17 cellular contexts compared by ENCODE assay signal in the genomic region with DNA sequence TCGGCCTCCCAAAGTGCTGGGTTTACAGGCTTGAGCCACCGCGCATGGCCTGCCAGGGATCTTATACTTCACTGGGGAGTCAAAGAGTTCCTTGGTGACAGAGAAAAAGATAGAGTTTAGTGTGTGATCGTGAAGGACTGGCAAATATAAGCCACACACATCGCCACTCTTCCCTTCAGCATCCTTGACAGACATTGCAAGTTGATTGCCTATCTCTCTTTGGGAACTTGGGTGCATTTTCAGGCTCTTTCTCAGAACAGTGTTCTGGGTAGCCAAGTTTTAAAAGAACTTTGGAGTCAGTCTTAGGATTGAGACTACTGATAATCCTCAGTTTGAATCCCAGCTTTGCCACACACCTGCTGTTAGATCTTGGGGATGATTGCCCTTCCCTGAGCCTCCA. TPM values are rescaled to one million over a fixed set of nuclear protein-coding genes. Genes with fewer than 3 reads are reported as not detected.
DNase-seq lines count a peak whose midpoint lies in the region; ATAC-seq, FAIRE-seq and TF ChIP-seq lines count a peak whose summit lies in the region.
"Had no signal": no experiment of that assay in that cellular context is flagged by ENCODE, and none has a peak within 500 bp of the region (broad histone marks: within the 10 kb centered on the region; RNA-seq: fewer than 3 reads in every experiment).

No MANE protein-coding gene starts in this region.

- peak overlapping the region; percentile 30 for H3K27ac ChIP-seq in naive thymus-derived CD4-positive, alpha-beta T cell (ENCODE audit: low read depth, low read length)
- H3K27ac ChIP-seq in HepG2 (ENCODE audit: extremely low read length, insufficient read depth, low read length) = no peak overlapping the region
- H3K27ac ChIP-seq: SJCRH30 had no signal

- no peak overlapping the region for H2AFZ ChIP-seq in HepG2 (ENCODE audit: low read length)

- FAIRE-seq in HepG2 (lab: Jason Lieb, UNC) = no peak

- H3K4me1 Mint-ChIP-seq in activated naive CD4-positive, alpha-beta T cell treated with anti-CD3 and anti-CD28 coated beads, Interleukin-2, amount 50 U/mL, for 24 hours = peaks cover 83% of the 10 kb centered on the region
- peaks cover 57% of the 10 kb centered on the region for H3K4me1 Mint-ChIP-seq in activated naive CD4-positive, alpha-beta T cell treated with anti-CD3 and anti-CD28 coated beads for 36 hours (ENCODE audit: low read depth)
- H3K4me1 Mint-ChIP-seq in T-cell = peaks cover 71 to 85% (median 75%) of the 10 kb centered on the region in 3 donors
- H3K4me1 Mint-ChIP-seq in naive thymus-derived CD4-positive, alpha-beta T cell = peaks cover 67 to 84% (median 78%) of the 10 kb centered on the region in 7 donors

- peaks cover 0 to 28% (median 4%) of the 10 kb centered on the region in 3 experiments for H3K36me3 ChIP-seq in naive thymus-derived CD4-positive, alpha-beta T cell (ENCODE audit: control insufficient read depth in 2 of 3, insufficient read depth in 3 of 3, low read length in 3 of 3)
- H3K36me3 ChIP-seq in HepG2 (replicated peaks in 1 of 2; ENCODE audit: control insufficient read depth in 1 of 2, insufficient read depth in 2 of 2, low read length in 2 of 2) = no peaks in the 10 kb centered on the region
- H3K36me3 ChIP-seq: BE2C had no signal

- TF ChIP-seq EP300 in HepG2 (IDR thresholded peaks at IDR 0.05; ENCODE audit: low read depth in 2 of 2, low read length in 2 of 2) (no peak), HepG2 (CRISPR knock-in tag; IDR thresholded peaks at IDR 0.05; ENCODE audit: borderline replicate concordance) (no peak)

- peak overlapping the region; percentile 70 for H3K27ac Mint-ChIP-seq in activated naive CD4-positive, alpha-beta T cell treated with anti-CD3 and anti-CD28 coated beads, Interleukin-2, amount 50 U/mL, for 24 hours
- no peak overlapping the region for H3K27ac Mint-ChIP-seq in activated naive CD4-positive, alpha-beta T cell treated with anti-CD3 and anti-CD28 coated beads for 36 hours
- peak overlapping the region; percentile 84 to 86 for H3K27ac Mint-ChIP-seq in T-cell
- H3K27ac Mint-ChIP-seq in naive thymus-derived CD4-positive, alpha-beta T cell = peak overlapping the region in 7 of 9 donors; percentile 8 to 99 (median 62)

- H3K9ac ChIP-seq in HepG2 (ENCODE audit: insufficient read depth, low read depth, low read length) = no peak overlapping the region

- no peak overlapping the region for H3K4me3 ChIP-seq in naive thymus-derived CD4-positive, alpha-beta T cell (ENCODE audit: low read length)
- no peak overlapping the region for H3K4me3 ChIP-seq in HepG2 (replicated peaks in 1 of 3; ENCODE audit: insufficient read depth in 1 of 3, low read depth in 2 of 3, low read length in 3 of 3)
- H3K4me3 ChIP-seq: SJCRH30 had no signal

- CTCF ChIA-PET in activated naive CD4-positive, alpha-beta T cell treated with anti-CD3 and anti-CD28 coated beads for 36 hours (lab: Charles Lee) = no interaction called here
- CTCF ChIA-PET in T-cell (lab: Charles Lee) = no interaction called here
- CTCF ChIA-PET in naive thymus-derived CD4-positive, alpha-beta T cell (lab: Charles Lee) = interaction anchor here (2.0 kb wide), 1 partner anchor 15 kb away, joined by 5 read pairs; no protein-coding TSS in a partner anchor
- CTCF ChIA-PET in HepG2 (lab: Yijun Ruan, JAX; ENCODE audit: low intra/inter-chr PET ratio, low total read pairs) = no interaction called here

- peaks cover 5% of the 10 kb centered on the region for H3K36me3 Mint-ChIP-seq in activated naive CD4-positive, alpha-beta T cell treated with anti-CD3 and anti-CD28 coated beads, Interleukin-2, amount 50 U/mL, for 24 hours
- peaks cover 36% of the 10 kb centered on the region for H3K36me3 Mint-ChIP-seq in activated naive CD4-positive, alpha-beta T cell treated with anti-CD3 and anti-CD28 coated beads for 36 hours (ENCODE audit: low read depth)
- H3K36me3 Mint-ChIP-seq in T-cell = peaks cover 19% of the 10 kb centered on the region
- H3K36me3 Mint-ChIP-seq in naive thymus-derived CD4-positive, alpha-beta T cell = peaks cover 2 to 46% (median 21%) of the 10 kb centered on the region in 5 donors

- BruUV-seq in HepG2 (replicated peaks; lab: Mats Ljungman, UMichigan) = no TSS peak

- H3K27me3 ChIP-seq in naive thymus-derived CD4-positive, alpha-beta T cell (ENCODE audit: control insufficient read depth in 2 of 2, insufficient read depth in 2 of 2, low read length in 2 of 2) = no peaks in the 10 kb centered on the region
- no peaks in the 10 kb centered on the region for H3K27me3 ChIP-seq in HepG2 (ENCODE audit: control insufficient read depth in 1 of 2, insufficient read depth in 2 of 2, low read length in 2 of 2)
- H3K27me3 ChIP-seq: BE2C, SJCRH30 had no signal

- H3K9me3 ChIP-seq in naive thymus-derived CD4-positive, alpha-beta T cell (ENCODE audit: control insufficient read depth in 2 of 3, low read length in 3 of 3) = no peaks in the 10 kb centered on the region
- peaks cover 14% of the 10 kb centered on the region for H3K9me3 ChIP-seq in HepG2 (ENCODE audit: low read length)
- H3K9me3 ChIP-seq: BE2C, SJCRH30 had no signal

- no peak for TF ChIP-seq POLR2A in HepG2 (IDR thresholded peaks at IDR 0.05; ENCODE audit: insufficient read depth in 1 of 2, low read depth in 2 of 2, low read length in 2 of 2)

- H4K20me1 ChIP-seq in HepG2 (ENCODE audit: insufficient read depth, low read length) = no peaks in the 10 kb centered on the region

- peaks cover 48 to 51% of the 10 kb centered on the region in 2 donors for H3K4me1 ChIP-seq in naive thymus-derived CD4-positive, alpha-beta T cell (ENCODE audit: control insufficient read depth in 2 of 2, insufficient read depth in 2 of 2, low read length in 2 of 2)
- H3K4me1 ChIP-seq in HepG2 (ENCODE audit: insufficient read depth, low read length) = peaks cover 13% of the 10 kb centered on the region
- H3K4me1 ChIP-seq: SJCRH30 had no signal

- no peaks in the 10 kb centered on the region for H3K9me3 Mint-ChIP-seq in activated naive CD4-positive, alpha-beta T cell treated with anti-CD3 and anti-CD28 coated beads, Interleukin-2, amount 50 U/mL, for 24 hours
- H3K9me3 Mint-ChIP-seq in activated naive CD4-positive, alpha-beta T cell treated with anti-CD3 and anti-CD28 coated beads for 36 hours = no peaks in the 10 kb centered on the region
- H3K9me3 Mint-ChIP-seq in T-cell = no peaks in the 10 kb centered on the region
- peaks cover 0 to 4% (median 0%) of the 10 kb centered on the region in 11 donors for H3K9me3 Mint-ChIP-seq in naive thymus-derived CD4-positive, alpha-beta T cell

- POLR2A ChIA-PET in T-cell (lab: Charles Lee) (no interaction called here), HepG2 (lab: Yijun Ruan, JAX) (no interaction called here)
- POLR2A ChIA-PET in naive thymus-derived CD4-positive, alpha-beta T cell (lab: Charles Lee) = interaction anchor here (0.7 kb wide), 1 partner anchor 51 kb away, joined by 3 read pairs; no protein-coding TSS in a partner anchor

- no peak overlapping the region for H3K4me3 Mint-ChIP-seq in activated naive CD4-positive, alpha-beta T cell treated with anti-CD3 and anti-CD28 coated beads, Interleukin-2, amount 50 U/mL, for 24 hours
- H3K4me3 Mint-ChIP-seq in activated naive CD4-positive, alpha-beta T cell treated with anti-CD3 and anti-CD28 coated beads for 36 hours = no peak overlapping the region
- H3K4me3 Mint-ChIP-seq in T-cell = no peak overlapping the region
- peak overlapping the region in 3 of 10 donors; percentile 6 to 57 (median 29) for H3K4me3 Mint-ChIP-seq in naive thymus-derived CD4-positive, alpha-beta T cell

- in situ Hi-C loops in HepG2 (cut with HindIII; ENCODE audit: extremely low pct_ligation_motif_present, low pct_unique_long_range_greater_than_20kb) = no loop called here

- DNase-seq in activated naive CD4-positive, alpha-beta T cell treated with anti-CD3 and anti-CD28 coated beads for 36 hours = no peak
- DNase-seq in T-cell (no peak), NCI-H2196 (lab: John Stamatoyannopoulos, UW; ENCODE audit: unreplicated experiment) (no peak), MV-4-11 (lab: John Stamatoyannopoulos, UW) (no peak), HepG2 (ENCODE audit: low spot score) (no peak)
- no peak for DNase-seq in naive thymus-derived CD4-positive, alpha-beta T cell
- DNase-seq: BE2C, H7, KG1, NCI-H1092 treated with DMSO at 0.1 percent for 48 hours, NCI-H1694 treated with DMSO at 0.1 percent for 48 hours, NCI-H510A treated with DMSO at 0.1 percent for 48 hours, RPMI8226, SJCRH30 had no signal

- intact Hi-C loops in activated naive CD4-positive, alpha-beta T cell treated with anti-CD3 and anti-CD28 coated beads for 36 hours (cut with micrococcal nuclease) = loop anchor here (5.0 to 10.0 kb wide), 2 partner anchors 1128 to 1330 kb away; a partner anchor contains a TSS
- intact Hi-C loops in naive thymus-derived CD4-positive, alpha-beta T cell (cut with micrococcal nuclease) = loop anchor here in 1 of 2 donors (10.0 kb wide), 2 partner anchors 1272 to 1768 kb away; no protein-coding TSS in a partner anchor
- intact Hi-C loops in HepG2 (cut with micrococcal nuclease; ENCODE audit: unreplicated experiment) = no loop called here

- 49% methylated on average over 5 of the region's 5 CpGs for WGBS in HepG2 (ENCODE audit: low lambda C conversion rate)

- no peak for TF ChIP-seq RAD21 in HepG2 (CRISPR knock-in tag; IDR thresholded peaks at IDR 0.05)

- no peak overlapping the region for H3K4me2 ChIP-seq in HepG2 (ENCODE audit: low read depth, low read length)

- no peak for TF ChIP-seq CTCF in HepG2 (CRISPR knock-in tag; IDR thresholded peaks at IDR 0.05)

- H3K79me2 ChIP-seq in HepG2 (ENCODE audit: insufficient read depth, low read length) = no peaks in the 10 kb centered on the region

- no peak for ATAC-seq in T-cell (replicated peaks in 1 of 4)
- ATAC-seq in naive thymus-derived CD4-positive, alpha-beta T cell = no peak
- no peak for ATAC-seq in HepG2

- H3K27me3 Mint-ChIP-seq in activated naive CD4-positive, alpha-beta T cell treated with anti-CD3 and anti-CD28 coated beads, Interleukin-2, amount 50 U/mL, for 24 hours = no peaks in the 10 kb centered on the region
- H3K27me3 Mint-ChIP-seq in activated naive CD4-positive, alpha-beta T cell treated with anti-CD3 and anti-CD28 coated beads for 36 hours (ENCODE audit: low read depth) = no peaks in the 10 kb centered on the region
- H3K27me3 Mint-ChIP-seq in T-cell = no peaks in the 10 kb centered on the region
- H3K27me3 Mint-ChIP-seq in naive thymus-derived CD4-positive, alpha-beta T cell = peaks cover 0 to 5% (median 0%) of the 10 kb centered on the region in 5 donors

RNA-seq across cellular contexts. Expression of a gene that starts 19.8 kb away (rescaled TPM):
- 10 to 100 TPM; 51.8 to 51.9 TPM for total RNA-seq in activated naive CD4-positive, alpha-beta T cell treated with anti-CD3 and anti-CD28 coated beads for 36 hours
- total RNA-seq in T-cell (100 to 1,000 TPM in 3 of 5 donors, 10 to 100 TPM in 2; 45.8 to 237 (median 207) TPM), HepG2 (2016; rRNA removed; fragmentation: Illumina TruSeq; extraction: Trizol) (0.04 TPM in 1 of 2 replicates, not detected in the other)
- total RNA-seq in naive thymus-derived CD4-positive, alpha-beta T cell = 100 to 1,000 TPM in 1 of 5 experiments, 10 to 100 TPM in 4; 10.5 to 156 (median 48.7) TPM
- polyA plus RNA-seq in naive thymus-derived CD4-positive, alpha-beta T cell = under 1 TPM; 0.05 to 0.13 TPM
- not detected in 2 replicates for total RNA-seq in HepG2 (2016; cell fraction: cytosol; rRNA removed; fragmentation: Illumina TruSeq; extraction: Trizol; ENCODE audit: low read depth)
- total RNA-seq in HepG2 (2016; cell fraction: insoluble cytoplasmic fraction; rRNA removed; fragmentation: Illumina TruSeq; extraction: Trizol) = 0.03 and 0.06 TPM in 2 replicates
- total RNA-seq in HepG2 (2016; cell fraction: membrane; rRNA removed; fragmentation: Illumina TruSeq; extraction: Trizol) = 0.03 TPM in 2 replicates
- total RNA-seq in HepG2 (2016; cell fraction: nucleus; rRNA removed; fragmentation: Illumina TruSeq; extraction: Trizol) = 0.22 TPM in 2 replicates
- polyA plus RNA-seq in HepG2 (2011; rRNA removed) = under 0.01 TPM in 1 of 2 replicates, not detected in the other
- 0.01 TPM in 1 of 2 replicates, not detected in the other for polyA plus RNA-seq in HepG2 (2011; cell fraction: cytosol; rRNA removed)
- 0.02 and 0.03 TPM in 2 replicates for polyA plus RNA-seq in HepG2 (2011; cell fraction: nucleus; rRNA removed)
- not detected in 2 replicates for polyA plus RNA-seq in HepG2 (2012)
- not detected in 2 replicates for polyA plus RNA-seq in HepG2 (2016; cell fraction: cytosol; fragmentation: Illumina TruSeq; extraction: Trizol; ENCODE audit: low read depth)
- not detected in 2 replicates for polyA plus RNA-seq in HepG2 (2016; cell fraction: insoluble cytoplasmic fraction; fragmentation: Illumina TruSeq; extraction: Trizol; ENCODE audit: low read depth)
- not detected in 2 replicates for polyA plus RNA-seq in HepG2 (2016; cell fraction: membrane; fragmentation: Illumina TruSeq; extraction: Trizol; ENCODE audit: low read depth)
- not detected in 2 replicates for polyA plus RNA-seq in HepG2 (2016; cell fraction: nucleus; fragmentation: Illumina TruSeq; extraction: Trizol; ENCODE audit: insufficient read depth, low read depth)
- polyA minus RNA-seq in HepG2 (2011; rRNA and poly(A)+ RNA removed; ENCODE audit: low replicate concordance) = 0.02 and 0.14 TPM in 2 replicates
- polyA minus RNA-seq in HepG2 (2011; cell fraction: cytosol; rRNA and poly(A)+ RNA removed) = not detected in 2 replicates
- 0.13 and 0.25 TPM in 2 replicates for polyA minus RNA-seq in HepG2 (2011; cell fraction: nucleus; rRNA and poly(A)+ RNA removed)

RNA-seq across cellular contexts. Expression of a gene that starts 55.5 kb away (rescaled TPM):
- not detected for total RNA-seq in activated naive CD4-positive, alpha-beta T cell treated with anti-CD3 and anti-CD28 coated beads for 36 hours
- total RNA-seq in T-cell (not detected), HepG2 (2016; rRNA removed; fragmentation: Illumina TruSeq; extraction: Trizol) (not detected in 2 replicates)
- total RNA-seq in naive thymus-derived CD4-positive, alpha-beta T cell = not detected
- polyA plus RNA-seq in naive thymus-derived CD4-positive, alpha-beta T cell = not detected
- not detected in 2 replicates for total RNA-seq in HepG2 (2016; cell fraction: cytosol; rRNA removed; fragmentation: Illumina TruSeq; extraction: Trizol; ENCODE audit: low read depth)
- total RNA-seq in HepG2 (2016; cell fraction: insoluble cytoplasmic fraction; rRNA removed; fragmentation: Illumina TruSeq; extraction: Trizol) = not detected in 2 replicates
- total RNA-seq in HepG2 (2016; cell fraction: membrane; rRNA removed; fragmentation: Illumina TruSeq; extraction: Trizol) = not detected in 2 replicates
- not detected in 2 replicates for total RNA-seq in HepG2 (2016; cell fraction: nucleus; rRNA removed; fragmentation: Illumina TruSeq; extraction: Trizol)
- not detected in 2 replicates for polyA plus RNA-seq in HepG2 (2011; rRNA removed)
- not detected in 2 replicates for polyA plus RNA-seq in HepG2 (2011; cell fraction: cytosol; rRNA removed)
- not detected in 2 replicates for polyA plus RNA-seq in HepG2 (2011; cell fraction: nucleus; rRNA removed)
- polyA plus RNA-seq in HepG2 (2012) = not detected in 2 replicates
- not detected in 2 replicates for polyA plus RNA-seq in HepG2 (2016; cell fraction: cytosol; fragmentation: Illumina TruSeq; extraction: Trizol; ENCODE audit: low read depth)
- polyA plus RNA-seq in HepG2 (2016; cell fraction: insoluble cytoplasmic fraction; fragmentation: Illumina TruSeq; extraction: Trizol; ENCODE audit: low read depth) = not detected in 2 replicates
- not detected in 2 replicates for polyA plus RNA-seq in HepG2 (2016; cell fraction: membrane; fragmentation: Illumina TruSeq; extraction: Trizol; ENCODE audit: low read depth)
- polyA plus RNA-seq in HepG2 (2016; cell fraction: nucleus; fragmentation: Illumina TruSeq; extraction: Trizol; ENCODE audit: insufficient read depth, low read depth) = not detected in 2 replicates
- polyA minus RNA-seq in HepG2 (2011; rRNA and poly(A)+ RNA removed; ENCODE audit: low replicate concordance) = not detected in 2 replicates
- not detected in 2 replicates for polyA minus RNA-seq in HepG2 (2011; cell fraction: cytosol; rRNA and poly(A)+ RNA removed)
- polyA minus RNA-seq in HepG2 (2011; cell fraction: nucleus; rRNA and poly(A)+ RNA removed) = not detected in 2 replicates
- total RNA-seq: H7, M059J, OCI-LY7 had no signal

RNA-seq across cellular contexts. Expression of a gene that starts 59.4 kb away (rescaled TPM):
- not detected for total RNA-seq in activated naive CD4-positive, alpha-beta T cell treated with anti-CD3 and anti-CD28 coated beads for 36 hours
- total RNA-seq in T-cell (not detected), HepG2 (2016; rRNA removed; fragmentation: Illumina TruSeq; extraction: Trizol) (not detected in 2 replicates)
- not detected for total RNA-seq in naive thymus-derived CD4-positive, alpha-beta T cell
- not detected for polyA plus RNA-seq in naive thymus-derived CD4-positive, alpha-beta T cell
- total RNA-seq in HepG2 (2016; cell fraction: cytosol; rRNA removed; fragmentation: Illumina TruSeq; extraction: Trizol; ENCODE audit: low read depth) = not detected in 2 replicates
- not detected in 2 replicates for total RNA-seq in HepG2 (2016; cell fraction: insoluble cytoplasmic fraction; rRNA removed; fragmentation: Illumina TruSeq; extraction: Trizol)
- not detected in 2 replicates for total RNA-seq in HepG2 (2016; cell fraction: membrane; rRNA removed; fragmentation: Illumina TruSeq; extraction: Trizol)
- total RNA-seq in HepG2 (2016; cell fraction: nucleus; rRNA removed; fragmentation: Illumina TruSeq; extraction: Trizol) = not detected in 2 replicates
- not detected in 2 replicates for polyA plus RNA-seq in HepG2 (2011; rRNA removed)
- polyA plus RNA-seq in HepG2 (2011; cell fraction: cytosol; rRNA removed) = not detected in 2 replicates
- polyA plus RNA-seq in HepG2 (2011; cell fraction: nucleus; rRNA removed) = not detected in 2 replicates
- polyA plus RNA-seq in HepG2 (2012) = not detected in 2 replicates
- polyA plus RNA-seq in HepG2 (2016; cell fraction: cytosol; fragmentation: Illumina TruSeq; extraction: Trizol; ENCODE audit: low read depth) = not detected in 2 replicates
- polyA plus RNA-seq in HepG2 (2016; cell fraction: insoluble cytoplasmic fraction; fragmentation: Illumina TruSeq; extraction: Trizol; ENCODE audit: low read depth) = not detected in 2 replicates
- polyA plus RNA-seq in HepG2 (2016; cell fraction: membrane; fragmentation: Illumina TruSeq; extraction: Trizol; ENCODE audit: low read depth) = not detected in 2 replicates
- polyA plus RNA-seq in HepG2 (2016; cell fraction: nucleus; fragmentation: Illumina TruSeq; extraction: Trizol; ENCODE audit: insufficient read depth, low read depth) = not detected in 2 replicates
- not detected in 2 replicates for polyA minus RNA-seq in HepG2 (2011; rRNA and poly(A)+ RNA removed; ENCODE audit: low replicate concordance)
- polyA minus RNA-seq in HepG2 (2011; cell fraction: cytosol; rRNA and poly(A)+ RNA removed) = not detected in 2 replicates
- not detected in 2 replicates for polyA minus RNA-seq in HepG2 (2011; cell fraction: nucleus; rRNA and poly(A)+ RNA removed)
- total RNA-seq: M059J had no signal

Comparison
In these comparisons a context has a peak if more than half of its experiments do, and no peak if none do; other contexts are left out.
1. RNA of a gene that starts 19.8 kb away (total RNA-seq): 45.8 to 237 TPM in T-cell, 51.8 to 51.9 TPM in activated naive CD4-positive, alpha-beta T cell treated with anti-CD3 and anti-CD28 coated beads for 36 hours and 10.5 to 156 TPM in naive thymus-derived CD4-positive, alpha-beta T cell; 0.03 to 0.22 TPM in HepG2; every median in the first group is over 4 times any median in the second.